ENCODE assay signal across 7 cellular contexts in genomic region chr3:161423911-161424522, GRCh38.
DNase-seq lines count a peak whose midpoint lies in the region; ATAC-seq and TF ChIP-seq lines count a peak whose summit lies in the region.

No MANE protein-coding gene starts in this region.

- peak; percentile 52 for ATAC-seq in HG02870 (IDR thresholded peaks at IDR 0.05; ENCODE audit: unreplicated experiment)

- peak; percentile 26 for DNase-seq in GM12865 (ENCODE audit: low read depth)
- peak; percentile 39 for DNase-seq in NCI-H345 (lab: John Stamatoyannopoulos, UW)
- DNase-seq in T47D (ENCODE audit: low read depth in 1 of 2, low spot score in 1 of 2), result peak; percentile 28 to 80
- peak; percentile 72 for DNase-seq in left kidney (ENCODE audit: low read depth, low spot score)
- DNase-seq in stimulated activated CD4-positive, alpha-beta T cell treated with anti-CD3 and anti-CD28 coated beads, Interleukin-4, amount 100 ng/mL, for 24 hours, result no peak
- no peak for DNase-seq in stimulated activated CD4-positive, alpha-beta T cell treated with anti-CD3 and anti-CD28 coated beads, Interleukin-2, amount 100 ng/mL, for 24 hours

- no peak overlapping the region for H3K4me3 ChIP-seq in GM12865 (ENCODE audit: low read depth, low read length)

- in situ Hi-C loops in T47D (cut with HindIII; ENCODE audit: low pct_unique_long_range_greater_than_20kb, low sequenced_read_pairs), result no loop called here

- peak; percentile 36 for TF ChIP-seq CTCF in GM12865 (IDR thresholded peaks at IDR 0.05; ENCODE audit: insufficient read depth, low read depth, low read length, missing control alignments)

Comparison
In these comparisons a context has a peak if more than half of its experiments do, and no peak if none do; other contexts are left out.
1. DNase-seq: peak in GM12865 (single experiment), NCI-H345 (single experiment), T47D (2 of 2) and left kidney (single experiment); none in stimulated activated CD4-positive, alpha-beta T cell treated with anti-CD3 and anti-CD28 coated beads, Interleukin-4, amount 100 ng/mL, for 24 hours (single experiment) and stimulated activated CD4-positive, alpha-beta T cell treated with anti-CD3 and anti-CD28 coated beads, Interleukin-2, amount 100 ng/mL, for 24 hours (0 of 2).